ENCODE assay signal across 1 cellular context in the genomic region with DNA sequence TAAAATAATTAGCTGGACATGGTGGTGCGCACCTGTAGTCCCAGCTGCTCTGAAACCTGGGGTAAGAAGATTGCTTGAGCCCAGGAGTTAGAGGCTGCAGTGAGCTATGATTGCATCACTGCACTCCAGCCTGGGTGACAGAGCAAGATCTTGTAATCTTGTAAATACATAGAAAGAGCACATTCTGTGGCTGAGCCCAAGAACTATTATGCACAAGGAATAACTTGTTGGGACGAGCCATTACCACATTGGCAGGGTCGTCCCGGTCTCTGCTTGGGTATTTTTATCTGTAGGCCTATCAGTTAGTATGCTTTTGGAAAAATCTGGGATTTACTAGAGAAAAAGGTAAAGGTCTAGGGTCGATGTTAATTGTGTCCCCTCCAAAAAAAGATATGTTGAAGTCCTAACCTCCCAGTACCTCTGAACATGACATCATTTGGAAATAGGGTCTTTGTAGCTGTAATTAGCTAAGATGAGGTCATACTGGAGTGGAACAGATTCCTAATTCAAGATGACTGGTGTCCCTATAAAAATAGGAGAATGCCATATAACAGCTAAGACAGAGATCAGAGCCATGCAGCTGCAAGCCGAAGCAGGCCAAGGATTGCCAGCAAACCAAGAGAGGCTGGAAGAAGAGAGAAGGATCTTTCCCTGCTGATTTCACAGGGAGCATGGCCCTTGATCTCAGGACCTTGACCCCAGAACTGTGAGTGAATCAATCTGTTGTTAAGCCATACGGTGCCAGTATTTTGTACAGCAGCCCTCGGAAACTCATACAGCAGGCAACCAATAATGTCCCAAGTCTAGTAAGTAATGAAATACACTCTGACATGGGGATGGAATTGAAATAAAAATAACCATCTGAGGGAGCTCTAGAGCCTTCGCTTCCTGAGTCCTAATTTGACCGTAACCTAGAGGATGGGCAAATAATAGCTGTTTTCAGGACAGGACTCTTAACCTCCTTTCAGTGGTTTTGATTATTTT.
TF ChIP-seq lines count a peak whose summit lies in the region.

No MANE protein-coding gene starts in this region.

TF ChIP-seq in HEK293, 187 proteins besides CTCF, POLR2A, EP300 and RAD21 (continued from another document):
- TF ChIP-seq, protein P1, sequence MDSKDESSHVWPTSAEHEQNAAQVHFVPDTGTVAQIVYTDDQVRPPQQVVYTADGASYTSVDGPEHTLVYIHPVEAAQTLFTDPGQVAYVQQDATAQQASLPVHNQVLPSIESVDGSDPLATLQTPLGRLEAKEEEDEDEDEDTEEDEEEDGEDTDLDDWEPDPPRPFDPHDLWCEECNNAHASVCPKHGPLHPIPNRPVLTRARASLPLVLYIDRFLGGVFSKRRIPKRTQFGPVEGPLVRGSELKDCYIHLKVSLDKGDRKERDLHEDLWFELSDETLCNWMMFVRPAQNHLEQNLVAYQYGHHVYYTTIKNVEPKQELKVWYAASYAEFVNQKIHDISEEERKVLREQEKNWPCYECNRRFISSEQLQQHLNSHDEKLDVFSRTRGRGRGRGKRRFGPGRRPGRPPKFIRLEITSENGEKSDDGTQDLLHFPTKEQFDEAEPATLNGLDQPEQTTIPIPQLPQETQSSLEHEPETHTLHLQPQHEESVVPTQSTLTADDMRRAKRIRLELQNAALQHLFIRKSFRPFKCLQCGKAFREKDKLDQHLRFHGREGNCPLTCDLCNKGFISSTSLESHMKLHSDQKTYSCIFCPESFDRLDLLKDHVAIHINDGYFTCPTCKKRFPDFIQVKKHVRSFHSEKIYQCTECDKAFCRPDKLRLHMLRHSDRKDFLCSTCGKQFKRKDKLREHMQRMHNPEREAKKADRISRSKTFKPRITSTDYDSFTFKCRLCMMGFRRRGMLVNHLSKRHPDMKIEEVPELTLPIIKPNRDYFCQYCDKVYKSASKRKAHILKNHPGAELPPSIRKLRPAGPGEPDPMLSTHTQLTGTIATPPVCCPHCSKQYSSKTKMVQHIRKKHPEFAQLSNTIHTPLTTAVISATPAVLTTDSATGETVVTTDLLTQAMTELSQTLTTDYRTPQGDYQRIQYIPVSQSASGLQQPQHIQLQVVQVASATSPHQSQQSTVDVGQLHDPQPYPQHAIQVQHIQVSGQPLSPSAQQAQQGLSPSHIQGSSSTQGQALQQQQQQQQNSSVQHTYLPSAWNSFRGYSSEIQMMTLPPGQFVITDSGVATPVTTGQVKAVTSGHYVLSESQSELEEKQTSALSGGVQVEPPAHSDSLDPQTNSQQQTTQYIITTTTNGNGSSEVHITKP (tag by site-specific recombination; IDR thresholded peaks at IDR 0.05), result peak; percentile 96
- TF ChIP-seq SCRT2 (tag by site-specific recombination; IDR thresholded peaks at IDR 0.05) (0 out of 2 replicates have a peak, but pooled peaks have one; percentile 52), ZNF157 (tag by site-specific recombination; IDR thresholded peaks at IDR 0.05) (no peak), ZNF239 (tag by site-specific recombination; IDR thresholded peaks at IDR 0.05) (no peak), ZFP3 (tag by site-specific recombination; IDR thresholded peaks at IDR 0.05; ENCODE audit: low read depth) (no peak), ZNF24 (tag by site-specific recombination; IDR thresholded peaks at IDR 0.05) (0 out of 2 replicates have a peak, but pooled peaks have one; percentile 32), ZNF560 (tag by site-specific recombination; IDR thresholded peaks at IDR 0.05; ENCODE audit: borderline replicate concordance) (no peak), ZNF366 (tag by site-specific recombination; conservative IDR thresholded peaks at IDR 0.05) (0 out of 2 replicates have a peak, but pooled peaks have one; percentile 32), ZNF23 (tag by site-specific recombination; IDR thresholded peaks at IDR 0.05; ENCODE audit: borderline replicate concordance) (no peak), ZBTB17 (tag by site-specific recombination; IDR thresholded peaks at IDR 0.05) (peak; percentile 32; the same call in 1 of the 2 replicates), KLF16 (tag by site-specific recombination; IDR thresholded peaks at IDR 0.05) (no peak), ZEB2 (tag by site-specific recombination; IDR thresholded peaks at IDR 0.05) (peak; percentile 54; the same call in 1 of the 2 replicates), ZNF335 (tag by site-specific recombination; conservative IDR thresholded peaks at IDR 0.05) (peak; percentile 79), ZBTB21 (tag by site-specific recombination; IDR thresholded peaks at IDR 0.05) (peak; percentile 88), ZNF184 (tag by site-specific recombination; IDR thresholded peaks at IDR 0.05) (peak; percentile 21; the same call in 1 of the 2 replicates), ZNF660 (tag by site-specific recombination; IDR thresholded peaks at IDR 0.05) (peak; percentile 51; the same call in 1 of the 2 replicates), SP7 (tag by site-specific recombination; IDR thresholded peaks at IDR 0.05) (peak; percentile 81), KLF7 (tag by site-specific recombination; IDR thresholded peaks at IDR 0.05; ENCODE audit: borderline replicate concordance) (no peak), ZNF324 (tag by site-specific recombination; IDR thresholded peaks at IDR 0.05) (0 out of 2 replicates have a peak, but pooled peaks have one; percentile 31), TCF7L2 (IDR thresholded peaks at IDR 0.05; ENCODE audit: borderline replicate concordance, low read depth, low read length) (no peak), ZNF510 (tag by site-specific recombination; IDR thresholded peaks at IDR 0.05; ENCODE audit: insufficient replicate concordance) (no peak), ZNF558 (tag by site-specific recombination; IDR thresholded peaks at IDR 0.05) (peak; percentile 27; the same call in 1 of the 2 replicates), ZNF629 (tag by site-specific recombination; IDR thresholded peaks at IDR 0.05) (peak; percentile 88)
- TF ChIP-seq, protein P2, sequence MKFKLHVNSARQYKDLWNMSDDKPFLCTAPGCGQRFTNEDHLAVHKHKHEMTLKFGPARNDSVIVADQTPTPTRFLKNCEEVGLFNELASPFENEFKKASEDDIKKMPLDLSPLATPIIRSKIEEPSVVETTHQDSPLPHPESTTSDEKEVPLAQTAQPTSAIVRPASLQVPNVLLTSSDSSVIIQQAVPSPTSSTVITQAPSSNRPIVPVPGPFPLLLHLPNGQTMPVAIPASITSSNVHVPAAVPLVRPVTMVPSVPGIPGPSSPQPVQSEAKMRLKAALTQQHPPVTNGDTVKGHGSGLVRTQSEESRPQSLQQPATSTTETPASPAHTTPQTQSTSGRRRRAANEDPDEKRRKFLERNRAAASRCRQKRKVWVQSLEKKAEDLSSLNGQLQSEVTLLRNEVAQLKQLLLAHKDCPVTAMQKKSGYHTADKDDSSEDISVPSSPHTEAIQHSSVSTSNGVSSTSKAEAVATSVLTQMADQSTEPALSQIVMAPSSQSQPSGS (tag by site-specific recombination; IDR thresholded peaks at IDR 0.05; ENCODE audit: low read depth), result peak; percentile 92
- TF ChIP-seq, protein P3, sequence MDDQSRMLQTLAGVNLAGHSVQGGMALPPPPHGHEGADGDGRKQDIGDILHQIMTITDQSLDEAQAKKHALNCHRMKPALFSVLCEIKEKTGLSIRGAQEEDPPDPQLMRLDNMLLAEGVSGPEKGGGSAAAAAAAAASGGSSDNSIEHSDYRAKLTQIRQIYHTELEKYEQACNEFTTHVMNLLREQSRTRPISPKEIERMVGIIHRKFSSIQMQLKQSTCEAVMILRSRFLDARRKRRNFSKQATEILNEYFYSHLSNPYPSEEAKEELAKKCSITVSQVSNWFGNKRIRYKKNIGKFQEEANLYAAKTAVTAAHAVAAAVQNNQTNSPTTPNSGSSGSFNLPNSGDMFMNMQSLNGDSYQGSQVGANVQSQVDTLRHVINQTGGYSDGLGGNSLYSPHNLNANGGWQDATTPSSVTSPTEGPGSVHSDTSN (CRISPR knock-in tag; IDR thresholded peaks at IDR 0.05), result no peak
- TF ChIP-seq, protein P4, sequence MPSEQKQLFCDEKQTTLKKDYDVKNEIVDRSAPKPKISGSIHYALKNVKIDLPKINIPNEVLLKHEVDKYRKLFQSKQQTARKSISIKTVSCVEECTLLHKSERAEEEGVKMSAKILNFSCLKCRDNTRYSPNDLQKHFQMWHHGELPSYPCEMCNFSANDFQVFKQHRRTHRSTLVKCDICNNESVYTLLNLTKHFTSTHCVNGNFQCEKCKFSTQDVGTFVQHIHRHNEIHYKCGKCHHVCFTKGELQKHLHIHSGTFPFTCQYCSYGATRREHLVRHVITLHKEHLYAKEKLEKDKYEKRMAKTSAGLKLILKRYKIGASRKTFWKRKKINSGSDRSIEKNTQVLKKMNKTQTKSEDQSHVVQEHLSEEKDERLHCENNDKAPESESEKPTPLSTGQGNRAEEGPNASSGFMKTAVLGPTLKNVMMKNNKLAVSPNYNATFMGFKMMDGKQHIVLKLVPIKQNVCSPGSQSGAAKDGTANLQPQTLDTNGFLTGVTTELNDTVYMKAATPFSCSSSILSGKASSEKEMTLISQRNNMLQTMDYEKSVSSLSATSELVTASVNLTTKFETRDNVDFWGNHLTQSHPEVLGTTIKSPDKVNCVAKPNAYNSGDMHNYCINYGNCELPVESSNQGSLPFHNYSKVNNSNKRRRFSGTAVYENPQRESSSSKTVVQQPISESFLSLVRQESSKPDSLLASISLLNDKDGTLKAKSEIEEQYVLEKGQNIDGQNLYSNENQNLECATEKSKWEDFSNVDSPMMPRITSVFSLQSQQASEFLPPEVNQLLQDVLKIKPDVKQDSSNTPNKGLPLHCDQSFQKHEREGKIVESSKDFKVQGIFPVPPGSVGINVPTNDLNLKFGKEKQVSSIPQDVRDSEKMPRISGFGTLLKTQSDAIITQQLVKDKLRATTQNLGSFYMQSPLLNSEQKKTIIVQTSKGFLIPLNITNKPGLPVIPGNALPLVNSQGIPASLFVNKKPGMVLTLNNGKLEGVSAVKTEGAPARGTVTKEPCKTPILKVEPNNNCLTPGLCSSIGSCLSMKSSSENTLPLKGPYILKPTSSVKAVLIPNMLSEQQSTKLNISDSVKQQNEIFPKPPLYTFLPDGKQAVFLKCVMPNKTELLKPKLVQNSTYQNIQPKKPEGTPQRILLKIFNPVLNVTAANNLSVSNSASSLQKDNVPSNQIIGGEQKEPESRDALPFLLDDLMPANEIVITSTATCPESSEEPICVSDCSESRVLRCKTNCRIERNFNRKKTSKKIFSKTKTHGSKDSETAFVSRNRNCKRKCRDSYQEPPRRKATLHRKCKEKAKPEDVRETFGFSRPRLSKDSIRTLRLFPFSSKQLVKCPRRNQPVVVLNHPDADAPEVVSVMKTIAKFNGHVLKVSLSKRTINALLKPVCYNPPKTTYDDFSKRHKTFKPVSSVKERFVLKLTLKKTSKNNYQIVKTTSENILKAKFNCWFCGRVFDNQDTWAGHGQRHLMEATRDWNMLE (tag by site-specific recombination; conservative IDR thresholded peaks at IDR 0.05; ENCODE audit: low read depth), result no peak
- TF ChIP-seq, protein P5, sequence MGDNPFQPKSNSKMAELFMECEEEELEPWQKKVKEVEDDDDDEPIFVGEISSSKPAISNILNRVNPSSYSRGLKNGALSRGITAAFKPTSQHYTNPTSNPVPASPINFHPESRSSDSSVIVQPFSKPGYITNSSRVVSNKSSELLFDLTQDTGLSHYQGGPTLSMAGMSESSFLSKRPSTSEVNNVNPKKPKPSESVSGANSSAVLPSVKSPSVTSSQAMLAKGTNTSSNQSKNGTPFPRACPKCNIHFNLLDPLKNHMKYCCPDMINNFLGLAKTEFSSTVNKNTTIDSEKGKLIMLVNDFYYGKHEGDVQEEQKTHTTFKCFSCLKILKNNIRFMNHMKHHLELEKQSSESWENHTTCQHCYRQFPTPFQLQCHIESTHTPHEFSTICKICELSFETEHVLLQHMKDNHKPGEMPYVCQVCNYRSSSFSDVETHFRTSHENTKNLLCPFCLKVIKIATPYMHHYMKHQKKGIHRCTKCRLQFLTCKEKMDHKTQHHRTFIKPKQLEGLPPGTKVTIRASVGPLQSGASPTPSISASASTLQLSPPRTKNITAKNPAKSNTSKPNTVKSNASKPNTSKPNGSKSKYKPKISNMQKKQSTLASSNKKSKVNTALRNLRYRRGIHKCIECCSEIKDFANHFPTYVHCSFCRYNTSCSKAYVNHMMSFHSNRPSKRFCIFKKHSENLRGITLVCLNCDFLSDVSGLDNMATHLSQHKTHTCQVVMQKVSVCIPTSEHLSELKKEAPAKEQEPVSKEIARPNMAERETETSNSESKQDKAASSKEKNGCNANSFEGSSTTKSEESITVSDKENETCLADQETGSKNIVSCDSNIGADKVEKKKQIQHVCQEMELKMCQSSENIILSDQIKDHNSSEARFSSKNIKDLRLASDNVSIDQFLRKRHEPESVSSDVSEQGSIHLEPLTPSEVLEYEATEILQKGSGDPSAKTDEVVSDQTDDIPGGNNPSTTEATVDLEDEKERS (tag by site-specific recombination; IDR thresholded peaks at IDR 0.05), result no peak
- TF ChIP-seq, protein P6, sequence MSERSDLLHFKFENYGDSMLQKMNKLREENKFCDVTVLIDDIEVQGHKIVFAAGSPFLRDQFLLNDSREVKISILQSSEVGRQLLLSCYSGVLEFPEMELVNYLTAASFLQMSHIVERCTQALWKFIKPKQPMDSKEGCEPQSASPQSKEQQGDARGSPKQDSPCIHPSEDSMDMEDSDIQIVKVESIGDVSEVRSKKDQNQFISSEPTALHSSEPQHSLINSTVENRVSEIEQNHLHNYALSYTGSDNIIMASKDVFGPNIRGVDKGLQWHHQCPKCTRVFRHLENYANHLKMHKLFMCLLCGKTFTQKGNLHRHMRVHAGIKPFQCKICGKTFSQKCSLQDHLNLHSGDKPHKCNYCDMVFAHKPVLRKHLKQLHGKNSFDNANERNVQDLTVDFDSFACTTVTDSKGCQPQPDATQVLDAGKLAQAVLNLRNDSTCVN (tag by site-specific recombination; optimal IDR thresholded peaks at IDR 0.05), result no peak
- TF ChIP-seq, protein P7, sequence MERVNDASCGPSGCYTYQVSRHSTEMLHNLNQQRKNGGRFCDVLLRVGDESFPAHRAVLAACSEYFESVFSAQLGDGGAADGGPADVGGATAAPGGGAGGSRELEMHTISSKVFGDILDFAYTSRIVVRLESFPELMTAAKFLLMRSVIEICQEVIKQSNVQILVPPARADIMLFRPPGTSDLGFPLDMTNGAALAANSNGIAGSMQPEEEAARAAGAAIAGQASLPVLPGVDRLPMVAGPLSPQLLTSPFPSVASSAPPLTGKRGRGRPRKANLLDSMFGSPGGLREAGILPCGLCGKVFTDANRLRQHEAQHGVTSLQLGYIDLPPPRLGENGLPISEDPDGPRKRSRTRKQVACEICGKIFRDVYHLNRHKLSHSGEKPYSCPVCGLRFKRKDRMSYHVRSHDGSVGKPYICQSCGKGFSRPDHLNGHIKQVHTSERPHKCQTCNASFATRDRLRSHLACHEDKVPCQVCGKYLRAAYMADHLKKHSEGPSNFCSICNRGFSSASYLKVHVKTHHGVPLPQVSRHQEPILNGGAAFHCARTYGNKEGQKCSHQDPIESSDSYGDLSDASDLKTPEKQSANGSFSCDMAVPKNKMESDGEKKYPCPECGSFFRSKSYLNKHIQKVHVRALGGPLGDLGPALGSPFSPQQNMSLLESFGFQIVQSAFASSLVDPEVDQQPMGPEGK (tag by site-specific recombination; IDR thresholded peaks at IDR 0.05), result no peak
